In the genomic region with DNA sequence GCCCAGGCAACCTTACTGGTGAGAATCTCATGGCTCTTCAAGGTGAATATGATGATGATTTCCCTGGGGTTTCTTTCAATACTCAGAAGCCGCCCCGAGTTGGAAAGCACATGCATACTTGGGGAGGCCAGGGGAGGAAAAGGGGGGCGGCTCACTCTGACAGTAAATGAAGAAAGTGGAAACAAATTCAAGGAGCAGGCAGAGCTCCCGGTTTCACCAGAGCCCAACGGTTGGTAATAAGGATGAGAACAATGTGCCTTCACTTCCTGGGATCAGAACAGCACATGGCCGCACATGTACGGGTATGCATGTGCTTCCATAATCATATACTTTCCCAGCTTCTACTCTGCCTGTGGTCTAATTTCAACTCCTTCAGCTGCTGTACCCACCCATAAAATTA, we compare ENCODE assay signal across 10 cellular contexts. TPM values are rescaled to one million over a fixed set of nuclear protein-coding genes. Genes with fewer than 3 reads are reported as not detected.
A peak's percentile ranks its signal among the peaks of the same experiment; 100 is the strongest.
DNase-seq lines count a peak whose midpoint lies in the region; ATAC-seq and TF ChIP-seq lines count a peak whose summit lies in the region.
"Had no signal": no experiment of that assay in that cellular context is flagged by ENCODE, and none has a peak within 500 bp of the region (broad histone marks: within the 10 kb centered on the region; RNA-seq: fewer than 3 reads in every experiment).

No MANE protein-coding gene starts in this region.

- H3K4me3 Mint-ChIP-seq in Caco-2 (ENCODE audit: unreplicated experiment) (no peak overlapping the region), endothelial cell (ENCODE audit: unreplicated experiment) (no peak overlapping the region)

- H3K27ac ChIP-seq in Peyer's patch = peak overlapping the region; percentile 90 to 99 (median 97)

- TF ChIP-seq CTCF in Caco-2 (IDR thresholded peaks at IDR 0.05; ENCODE audit: insufficient read depth in 1 of 2, low read depth in 1 of 2, low read length in 1 of 2, severe bottlenecking in 1 of 2, unreplicated experiment in 1 of 2) = no peak
- no peak for TF ChIP-seq CTCF in Peyer's patch (IDR thresholded peaks at IDR 0.05)
- TF ChIP-seq CTCF in endothelial cell (IDR thresholded peaks at IDR 0.05; ENCODE audit: unreplicated experiment) = no peak

- H3K36me3 ChIP-seq in Caco-2 (ENCODE audit: control insufficient read depth, insufficient read depth, low read length) (no peaks in the 10 kb centered on the region), Peyer's patch (no peaks in the 10 kb centered on the region)

- H3K9me3 ChIP-seq in Caco-2 = no peaks in the 10 kb centered on the region
- H3K9me3 ChIP-seq in Peyer's patch = no peaks in the 10 kb centered on the region

- intact Hi-C loops in Caco-2 (cut with micrococcal nuclease; ENCODE audit: unreplicated experiment) = no loop called here

- H3K9me3 Mint-ChIP-seq in Caco-2 (ENCODE audit: unreplicated experiment) = no peaks in the 10 kb centered on the region
- H3K9me3 Mint-ChIP-seq in endothelial cell (ENCODE audit: unreplicated experiment) = no peaks in the 10 kb centered on the region

- CTCF ChIA-PET in Caco-2 (lab: Charles Lee) = interaction anchor here (3.0 kb wide), 1 partner anchor 44 kb away, joined by 18 read pairs; no protein-coding TSS in a partner anchor

- H3K36me3 Mint-ChIP-seq in Caco-2 (ENCODE audit: insufficient read depth, unreplicated experiment) (no peaks in the 10 kb centered on the region), endothelial cell (ENCODE audit: low read depth, unreplicated experiment) (peaks cover 4% of the 10 kb centered on the region)

- H3K27ac Mint-ChIP-seq in Caco-2 (ENCODE audit: unreplicated experiment) (peak overlapping the region; percentile 23), endothelial cell (ENCODE audit: unreplicated experiment) (peak overlapping the region; percentile 86)

- H3K4me3 ChIP-seq in Caco-2 (ENCODE audit: low read depth, low read length) (no peak overlapping the region), Peyer's patch (no peak overlapping the region), skeletal muscle cell (ENCODE audit: low read depth, low read length) (peak overlapping the region; percentile 69)

- DNase-seq in Caco-2 = no peak
- no peak for DNase-seq in Peyer's patch
- DNase-seq in endothelial cell (ENCODE audit: low spot score) = no peak
- no peak for DNase-seq in skeletal muscle cell (ENCODE audit: low read depth)
- DNase-seq in NCI-H1105 (lab: John Stamatoyannopoulos, UW) = no peak
- DNase-seq in SK-N-DZ (ENCODE audit: low spot score) = no peak
- DNase-seq in AG20443 (ENCODE audit: low spot score) = no peak
- DNase-seq: activated naive CD4-positive, alpha-beta T cell treated with Interleukin-2 at 50 U/mL for 16 hours had no signal

- POLR2A ChIA-PET in Caco-2 (lab: Charles Lee) = no interaction called here

- H3K27me3 Mint-ChIP-seq in Caco-2 (ENCODE audit: insufficient read depth, unreplicated experiment) = no peaks in the 10 kb centered on the region
- H3K27me3 Mint-ChIP-seq in endothelial cell (ENCODE audit: unreplicated experiment) = peaks cover 12% of the 10 kb centered on the region

- no peak for TF ChIP-seq POLR2A in Peyer's patch (IDR thresholded peaks at IDR 0.05)

- BruUV-seq in Caco-2 (replicated peaks; lab: Mats Ljungman, UMichigan) = no TSS peak

- peaks cover 26% of the 10 kb centered on the region for H3K4me1 Mint-ChIP-seq in Caco-2 (ENCODE audit: low read depth, unreplicated experiment)
- H3K4me1 Mint-ChIP-seq in endothelial cell (ENCODE audit: unreplicated experiment) = peaks cover 60% of the 10 kb centered on the region

- H3K4me1 ChIP-seq in Caco-2 (peaks cover 24% of the 10 kb centered on the region), Peyer's patch (peaks cover 5 to 46% (median 26%) of the 10 kb centered on the region in 4 donors)

- no peak for ATAC-seq in HG03342 (IDR thresholded peaks at IDR 0.05; ENCODE audit: unreplicated experiment)

- H3K27me3 ChIP-seq in Caco-2 (replicated peaks; ENCODE audit: control insufficient read depth, insufficient read depth, low read length) = no peaks in the 10 kb centered on the region
- H3K27me3 ChIP-seq in Peyer's patch = no peaks in the 10 kb centered on the region

RNA-seq across cellular contexts. Expression of gene ARHGEF2, which starts 3.8 kb away (rescaled TPM):
- total RNA-seq in Caco-2 (2022) = 46.9 and 60.3 TPM in 2 replicates
- total RNA-seq in Peyer's patch = 100 to 1,000 TPM; 101 to 239 (median 149) TPM
- total RNA-seq in endothelial cell (ENCODE audit: unreplicated experiment) = 244 TPM
- 27.9 and 32.8 TPM in 2 replicates for polyA plus RNA-seq in SK-N-DZ (2014; cell fraction: cytosol; rRNA removed)
- polyA plus RNA-seq in SK-N-DZ (2014; cell fraction: nucleus; rRNA removed) = 34.7 and 45.4 TPM in 2 replicates

RNA-seq across cellular contexts. Expression of gene SSR2, which starts 38.6 kb away (rescaled TPM):
- total RNA-seq in Caco-2 (2022) (198 and 203 TPM in 2 replicates), Peyer's patch (100 to 1,000 TPM; 133 to 269 (median 202) TPM), endothelial cell (ENCODE audit: unreplicated experiment) (340 TPM)
- polyA plus RNA-seq in SK-N-DZ (2014; cell fraction: cytosol; rRNA removed) = 313 and 427 TPM in 2 replicates
- polyA plus RNA-seq in SK-N-DZ (2014; cell fraction: nucleus; rRNA removed) = 175 and 241 TPM in 2 replicates

RNA-seq across cellular contexts. Expression of gene RXFP4, which starts 40.7 kb away (rescaled TPM):
- total RNA-seq in Caco-2 (2022) (not detected in 2 replicates), Peyer's patch (1 to 10 TPM in 1 of 4 donors, not detected in 3; 2.3 TPM), endothelial cell (ENCODE audit: unreplicated experiment) (not detected)
- polyA plus RNA-seq in SK-N-DZ (2014; cell fraction: cytosol; rRNA removed) = not detected in 2 replicates
- polyA plus RNA-seq in SK-N-DZ (2014; cell fraction: nucleus; rRNA removed) = not detected in 2 replicates
- total RNA-seq: H1 had no signal
- polyA plus RNA-seq: H1 had no signal

RNA-seq across cellular contexts. Expression of gene KHDC4, which starts 47.9 kb away (rescaled TPM):
- total RNA-seq in Caco-2 (2022) (68.5 and 72.9 TPM in 2 replicates), Peyer's patch (100 to 1,000 TPM in 2 of 4 donors, 10 to 100 TPM in 2; 71.5 to 146 (median 96.4) TPM), endothelial cell (ENCODE audit: unreplicated experiment) (42.6 TPM)
- polyA plus RNA-seq in SK-N-DZ (2014; cell fraction: cytosol; rRNA removed) = 84.3 and 84.8 TPM in 2 replicates
- 250 and 318 TPM in 2 replicates for polyA plus RNA-seq in SK-N-DZ (2014; cell fraction: nucleus; rRNA removed)
